In the genomic region with DNA sequence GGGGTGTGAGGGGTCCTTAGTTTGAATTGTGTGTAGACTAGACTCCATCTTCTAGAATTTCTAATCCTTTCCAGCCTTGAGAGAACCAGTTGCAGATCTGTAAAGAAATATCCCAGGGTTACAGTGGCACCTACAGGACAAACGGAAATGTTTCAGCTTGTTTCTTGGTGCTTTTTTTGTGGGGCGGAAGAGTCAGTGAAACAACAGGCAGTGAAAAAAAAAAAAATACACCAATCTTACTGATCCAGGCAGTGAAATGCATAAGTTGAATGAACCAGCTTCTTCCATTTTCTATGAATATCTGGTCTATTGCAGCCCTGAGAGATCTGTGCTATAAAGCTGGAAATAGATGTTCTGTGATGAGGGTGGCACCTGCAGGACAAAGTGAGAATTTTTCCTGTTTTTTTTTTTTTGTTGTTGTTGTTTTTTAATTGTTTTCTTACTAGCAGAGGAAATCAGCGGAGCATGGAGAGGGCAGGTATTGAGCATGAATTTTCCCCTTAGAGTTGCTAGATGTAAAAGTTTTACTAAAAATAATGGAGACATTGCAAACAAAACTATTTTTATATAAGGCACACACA, we compare ENCODE assay signal across 2 cellular contexts.
TF ChIP-seq lines count a peak whose summit lies in the region.

No MANE protein-coding gene starts in this region.

TF ChIP-seq in IMR-90, 13 proteins besides CTCF, POLR2A, EP300 and RAD21:
- no peak for TF ChIP-seq NFE2L2 (IDR thresholded peaks at IDR 0.05; ENCODE audit: low read depth, low read length)
- no peak for TF ChIP-seq RFX5 (IDR thresholded peaks at IDR 0.05; ENCODE audit: low read depth, low read length)
- no peak for TF ChIP-seq BHLHE40 (IDR thresholded peaks at IDR 0.05; ENCODE audit: low read depth, low read length)
- TF ChIP-seq, protein P1, sequence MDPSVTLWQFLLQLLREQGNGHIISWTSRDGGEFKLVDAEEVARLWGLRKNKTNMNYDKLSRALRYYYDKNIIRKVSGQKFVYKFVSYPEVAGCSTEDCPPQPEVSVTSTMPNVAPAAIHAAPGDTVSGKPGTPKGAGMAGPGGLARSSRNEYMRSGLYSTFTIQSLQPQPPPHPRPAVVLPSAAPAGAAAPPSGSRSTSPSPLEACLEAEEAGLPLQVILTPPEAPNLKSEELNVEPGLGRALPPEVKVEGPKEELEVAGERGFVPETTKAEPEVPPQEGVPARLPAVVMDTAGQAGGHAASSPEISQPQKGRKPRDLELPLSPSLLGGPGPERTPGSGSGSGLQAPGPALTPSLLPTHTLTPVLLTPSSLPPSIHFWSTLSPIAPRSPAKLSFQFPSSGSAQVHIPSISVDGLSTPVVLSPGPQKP (IDR thresholded peaks at IDR 0.05; ENCODE audit: borderline replicate concordance, low read depth, low read length): no peak
- peak; percentile 10 for TF ChIP-seq SMC3 (IDR thresholded peaks at IDR 0.05; ENCODE audit: low read depth, low read length)
- TF ChIP-seq MAFK (IDR thresholded peaks at IDR 0.05; ENCODE audit: low read depth, low read length): no peak
- TF ChIP-seq CEBPB (IDR thresholded peaks at IDR 0.05; ENCODE audit: low read depth, low read length): no peak
- TF ChIP-seq RCOR1 (IDR thresholded peaks at IDR 0.05; ENCODE audit: insufficient replicate concordance, low read length): no peak

TF ChIP-seq in H1, 55 proteins besides CTCF, POLR2A, EP300 and RAD21:
- TF ChIP-seq SIN3A (conservative IDR thresholded peaks at IDR 0.05 in 1 of 2, IDR thresholded peaks at IDR 0.05 in 1 of 2; ENCODE audit: low read depth in 1 of 2, low read length in 2 of 2) (no peak), CBX5 (IDR thresholded peaks at IDR 0.05; ENCODE audit: low read depth, low read length) (no peak), CHD2 (IDR thresholded peaks at IDR 0.05; ENCODE audit: low read length) (no peak), GTF2F1 (IDR thresholded peaks at IDR 0.05; ENCODE audit: borderline replicate concordance, low read depth, low read length) (0 out of 2 replicates have a peak, but pooled peaks have one; percentile 15)
